Comparison of ENCODE assay signal across 9 cellular contexts in genomic region chr10:63700209-63700934, GRCh38.
A peak's percentile ranks its signal among the peaks of the same experiment; 100 is the strongest.
DNase-seq lines count a peak whose midpoint lies in the region; ATAC-seq and TF ChIP-seq lines count a peak whose summit lies in the region.
"Had no signal": no experiment of that assay in that cellular context is flagged by ENCODE, and none has a peak within 500 bp of the region (broad histone marks: within the 10 kb centered on the region; RNA-seq: fewer than 3 reads in every experiment).

No MANE protein-coding gene starts in this region.

- no peaks in the 10 kb centered on the region for H3K36me3 ChIP-seq in MG63
- no peaks in the 10 kb centered on the region for H3K36me3 ChIP-seq in neural progenitor cell

- H3F3A ChIP-seq in neural progenitor cell (ENCODE audit: low read depth) = no peaks in the 10 kb centered on the region

- peak overlapping the region; percentile 45; the same call in 1 of the 2 replicates for H3K27ac ChIP-seq in C4-2B
- H3K27ac ChIP-seq in coronary artery = peak overlapping the region; percentile 78 to 88
- no peak overlapping the region for H3K27ac ChIP-seq in neural progenitor cell

- no peak overlapping the region for H3K4me2 ChIP-seq in neural progenitor cell

- H2AFZ ChIP-seq in neural progenitor cell (replicated peaks) = peak overlapping the region; percentile 85

- no peaks in the 10 kb centered on the region for H3K4me1 ChIP-seq in neural progenitor cell

- no peaks in the 10 kb centered on the region for H3K79me2 ChIP-seq in neural progenitor cell (ENCODE audit: low read depth)

- TF ChIP-seq CTCF in C4-2B (conservative IDR thresholded peaks at IDR 0.05) (no peak), coronary artery (IDR thresholded peaks at IDR 0.05) (no peak), neural progenitor cell (IDR thresholded peaks at IDR 0.05) (no peak)

- H3K4me1 Mint-ChIP-seq in neural progenitor cell = no peaks in the 10 kb centered on the region

- peaks cover 2% of the 10 kb centered on the region for H3K9me3 Mint-ChIP-seq in neural progenitor cell
- H3K9me3 Mint-ChIP-seq: IgD-negative memory B cell had no signal

- H3K9me3 ChIP-seq in MG63 (no peaks in the 10 kb centered on the region), neural progenitor cell (ENCODE audit: low read depth) (no peaks in the 10 kb centered on the region)

- H3K4me3 Mint-ChIP-seq in neural progenitor cell = no peak overlapping the region

- no peak overlapping the region for H3K27ac Mint-ChIP-seq in neural progenitor cell
- H3K27ac Mint-ChIP-seq: IgD-negative memory B cell had no signal

- no peak for ATAC-seq in GM18517 (IDR thresholded peaks at IDR 0.05; ENCODE audit: unreplicated experiment)

- H3K9ac ChIP-seq in neural progenitor cell = no peak overlapping the region

- peaks cover 2% of the 10 kb centered on the region for H3K36me3 Mint-ChIP-seq in neural progenitor cell
- H3K36me3 Mint-ChIP-seq: IgD-negative memory B cell had no signal

- DNase-seq in MG63 (peak; percentile 90), coronary artery (ENCODE audit: low spot score) (no peak), neural progenitor cell (ENCODE audit: low spot score) (no peak), hippocampal formation (lab: John Stamatoyannopoulos, UW) (no peak), NCI-H2171 treated with DMSO at 0.1 percent for 48 hours (lab: John Stamatoyannopoulos, UW) (no peak)
- DNase-seq in activated CD8-positive, alpha-beta memory T cell treated with anti-CD3 and anti-CD28 coated beads, Interleukin-2, amount 50 U/mL, for 4 hours = no peak

- no peaks in the 10 kb centered on the region for H3K27me3 Mint-ChIP-seq in neural progenitor cell (ENCODE audit: insufficient read depth, low read depth)
- H3K27me3 Mint-ChIP-seq: IgD-negative memory B cell had no signal

- H3K4me3 ChIP-seq in MG63 (no peak overlapping the region), coronary artery (peak overlapping the region; percentile 40), neural progenitor cell (no peak overlapping the region)

- no peaks in the 10 kb centered on the region for H4K20me1 ChIP-seq in neural progenitor cell (ENCODE audit: low read depth)

- H3K27me3 ChIP-seq in MG63 = no peaks in the 10 kb centered on the region
- no peaks in the 10 kb centered on the region for H3K27me3 ChIP-seq in neural progenitor cell
